Comparison of ENCODE assay signal across 13 cellular contexts in the genomic region with DNA sequence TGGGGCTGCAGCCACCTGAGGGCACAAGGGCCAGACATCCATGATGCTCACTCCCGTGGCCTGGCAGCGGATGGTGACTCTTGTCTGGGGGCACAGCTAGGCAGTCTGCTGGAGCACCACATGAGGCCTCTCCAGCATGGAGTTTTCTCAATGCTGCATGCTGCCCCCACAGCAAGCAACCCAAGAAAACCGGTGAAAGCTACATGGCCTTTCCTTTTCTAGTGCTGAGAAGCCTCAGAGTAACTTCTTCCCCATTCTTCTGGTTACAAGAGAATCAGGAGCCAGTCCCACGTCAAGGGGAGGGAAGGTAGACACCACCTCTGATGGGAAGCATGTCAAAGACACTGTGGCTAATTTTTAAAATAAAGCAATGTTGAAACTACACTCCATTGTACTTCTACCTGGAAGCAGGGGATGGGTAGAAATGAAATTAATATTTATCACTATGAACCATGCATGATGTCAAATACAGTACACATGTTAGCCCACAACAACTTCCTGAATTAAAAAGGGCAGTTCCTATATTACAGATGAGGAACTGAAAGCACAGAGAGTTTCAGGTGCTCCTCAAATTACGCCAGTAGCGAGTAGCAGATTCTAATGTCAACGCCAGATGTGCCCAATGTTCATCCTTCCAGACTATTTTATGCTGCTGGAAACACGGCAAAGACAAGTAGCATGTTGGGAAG.
A peak's percentile ranks its signal among the peaks of the same experiment; 100 is the strongest.
DNase-seq lines count a peak whose midpoint lies in the region; ATAC-seq and TF ChIP-seq lines count a peak whose summit lies in the region.
"Had no signal": no experiment of that assay in that cellular context is flagged by ENCODE, and none has a peak within 500 bp of the region (broad histone marks: within the 10 kb centered on the region; RNA-seq: fewer than 3 reads in every experiment).

No MANE protein-coding gene starts in this region.

- no peak overlapping the region for H3K9ac ChIP-seq in endodermal cell (ENCODE audit: extremely low read depth, low read length, poor library complexity, severe bottlenecking)

- H3K4me3 ChIP-seq in endodermal cell (ENCODE audit: low read length), result no peak overlapping the region
- H3K4me3 ChIP-seq: upper lobe of left lung had no signal

- no peaks in the 10 kb centered on the region for H3K9me3 ChIP-seq in endodermal cell (ENCODE audit: control insufficient read depth, low read length)
- H3K9me3 ChIP-seq: upper lobe of left lung had no signal

- H3K36me3 Mint-ChIP-seq in naive B cell (no peaks in the 10 kb centered on the region), endodermal cell (ENCODE audit: low read depth) (no peaks in the 10 kb centered on the region)

- no peaks in the 10 kb centered on the region for H3K27me3 ChIP-seq in endodermal cell (ENCODE audit: control insufficient read depth, insufficient read depth, low read length, poor library complexity, severe bottlenecking)
- H3K27me3 ChIP-seq: upper lobe of left lung had no signal

- no peak overlapping the region for H3K27ac ChIP-seq in endodermal cell (ENCODE audit: low read depth, low read length)
- H3K27ac ChIP-seq: upper lobe of left lung had no signal

- H3K27me3 Mint-ChIP-seq in naive B cell (peaks cover 23 to 38% (median 27%) of the 10 kb centered on the region in 3 donors), endodermal cell (ENCODE audit: insufficient read depth) (no peaks in the 10 kb centered on the region)

- TF ChIP-seq CTCF in endodermal cell (conservative IDR thresholded peaks at IDR 0.05), result no peak

- DNase-seq in naive B cell, result peak; percentile 12
- no peak for DNase-seq in effector CD8-positive, alpha-beta T cell (lab: John Stamatoyannopoulos, UW)
- DNase-seq in activated T-cell treated with anti-CD3 and anti-CD28 coated beads, Interleukin-2, amount 50 U/mL, for 1 hour, result no peak
- DNase-seq in endodermal cell, result no peak
- no peak for DNase-seq in COR-L47 (lab: John Stamatoyannopoulos, UW)
- DNase-seq: activated CD4-positive, alpha-beta T cell treated with anti-CD3 and anti-CD28 coated beads, Interleukin-2, amount 50 U/mL, for 1 hour; aorta; DND-41; OCI-M1 had no signal

- H3K36me3 ChIP-seq in endodermal cell (ENCODE audit: control insufficient read depth, insufficient read depth, low read length), result no peaks in the 10 kb centered on the region
- H3K36me3 ChIP-seq: upper lobe of left lung had no signal

- H3K4me3 Mint-ChIP-seq in naive B cell (peak overlapping the region in 1 of 8 donors; percentile 6), endodermal cell (no peak overlapping the region)

- no peak overlapping the region for H3K27ac Mint-ChIP-seq in naive B cell
- no peak overlapping the region for H3K27ac Mint-ChIP-seq in endodermal cell

- WGBS in endodermal cell (ENCODE audit: insufficient coverage in 1 of 2, insufficient read length in 1 of 2), 2 experiments, result 82 to 87% methylated on average over 7 to 8 of the region's 8 CpGs

- ATAC-seq in GM18909 (IDR thresholded peaks at IDR 0.05; ENCODE audit: poor library complexity, unreplicated experiment) (peak; percentile 99), HG02642 (IDR thresholded peaks at IDR 0.05; ENCODE audit: poor library complexity, unreplicated experiment) (peak; percentile 99), HG03558 (IDR thresholded peaks at IDR 0.05; ENCODE audit: extremely low read depth, unreplicated experiment) (peak; percentile 93), naive B cell (ENCODE audit: low read depth in 2 of 2) (peak; percentile 63 to 65)

- H3K4me1 Mint-ChIP-seq in naive B cell, result peaks cover 0 to 13% (median 0%) of the 10 kb centered on the region in 3 donors
- no peaks in the 10 kb centered on the region for H3K4me1 Mint-ChIP-seq in endodermal cell

- H3K4me1 ChIP-seq in endodermal cell (ENCODE audit: control insufficient read depth, insufficient read depth, low read length), result no peaks in the 10 kb centered on the region
- H3K4me1 ChIP-seq: upper lobe of left lung had no signal

- H3K9me3 Mint-ChIP-seq in naive B cell (peaks cover 4 to 25% (median 9%) of the 10 kb centered on the region in 7 donors), endodermal cell (no peaks in the 10 kb centered on the region)
